Comparison of ENCODE assay signal across 8 cellular contexts in genomic region chr6:28866342-28867077, GRCh38. TPM values are rescaled to one million over a fixed set of nuclear protein-coding genes. Genes with fewer than 3 reads are reported as not detected.
DNase-seq lines count a peak whose midpoint lies in the region; ATAC-seq and TF ChIP-seq lines count a peak whose summit lies in the region.

No MANE protein-coding gene starts in this region.

- peak; percentile 69 for DNase-seq in DMS114 treated with DMSO at 0.1 percent for 48 hours (lab: John Stamatoyannopoulos, UW; ENCODE audit: unreplicated experiment)
- peak; percentile 53 for DNase-seq in H4 (ENCODE audit: low spot score)
- DNase-seq in NCI-H2171 (lab: John Stamatoyannopoulos, UW), result peak; percentile 54
- peak; percentile 66 for DNase-seq in activated CD4-positive, alpha-beta T cell treated with anti-CD3 and anti-CD28 coated beads for 1 hour
- no peak for DNase-seq in chondrocyte (ENCODE audit: low spot score)
- peak; percentile 57 for DNase-seq in left lobe of liver (ENCODE audit: low spot score)
- peak; percentile 66 to 69 for DNase-seq in stimulated activated CD4-positive, alpha-beta T cell treated with anti-CD3 and anti-CD28 coated beads, Interleukin-2, amount 100 ng/mL, for 48 hours
- no peak for DNase-seq in dedifferentiated amniotic fluid mesenchymal stem cell (ENCODE audit: extremely low spot score)

- peak overlapping the region; percentile 73 for H3K27ac Mint-ChIP-seq in chondrocyte (ENCODE audit: unreplicated experiment)

- H3K27me3 Mint-ChIP-seq in chondrocyte (ENCODE audit: low read depth), result no peaks in the 10 kb centered on the region

- H3K9me3 Mint-ChIP-seq in chondrocyte (ENCODE audit: low read depth), result peaks cover 5% of the 10 kb centered on the region

- ATAC-seq in left lobe of liver, result peak; percentile 33

- TF ChIP-seq CTCF in chondrocyte (IDR thresholded peaks at IDR 0.05), result no peak

- peak overlapping the region; percentile 75 for H3K4me3 Mint-ChIP-seq in chondrocyte (ENCODE audit: unreplicated experiment)

- peaks cover 22% of the 10 kb centered on the region for H3K4me1 Mint-ChIP-seq in chondrocyte (ENCODE audit: low read depth)

- H3K36me3 Mint-ChIP-seq in chondrocyte (ENCODE audit: low read depth), result no peaks in the 10 kb centered on the region

RNA-seq across cellular contexts. Expression of gene TRIM27, which starts 57.3 kb away (rescaled TPM):
- total RNA-seq in H4 (2014; rRNA removed; shearing (Covaris generic)), result 66.8 and 72.7 TPM in 2 replicates
- total RNA-seq in chondrocyte, result 49.6 to 61.8 TPM (median 53.5 TPM) in 3 replicates
- 34.3 TPM for total RNA-seq in left lobe of liver

Comparison
In these comparisons a context has a peak if more than half of its experiments do, and no peak if none do; other contexts are left out.
1. DNase-seq: peak in DMS114 treated with DMSO at 0.1 percent for 48 hours (single experiment), H4 (single experiment), NCI-H2171 (single experiment), activated CD4-positive, alpha-beta T cell treated with anti-CD3 and anti-CD28 coated beads for 1 hour (single experiment), left lobe of liver (single experiment) and stimulated activated CD4-positive, alpha-beta T cell treated with anti-CD3 and anti-CD28 coated beads, Interleukin-2, amount 100 ng/mL, for 48 hours (2 of 2); none in chondrocyte (single experiment) and dedifferentiated amniotic fluid mesenchymal stem cell (single experiment).